ENCODE assay signal across 1 cellular context in genomic region chr1:161079436-161080110, GRCh38.
TF ChIP-seq lines count a peak whose summit lies in the region.

No MANE protein-coding gene starts in this region.

TF ChIP-seq in K562, 482 proteins besides CTCF, POLR2A, EP300 and RAD21:
- no peak for TF ChIP-seq MAZ (CRISPR knock-in tag; conservative IDR thresholded peaks at IDR 0.05 in 1 of 2, IDR thresholded peaks at IDR 0.05 in 1 of 2)
- TF ChIP-seq, protein P1, sequence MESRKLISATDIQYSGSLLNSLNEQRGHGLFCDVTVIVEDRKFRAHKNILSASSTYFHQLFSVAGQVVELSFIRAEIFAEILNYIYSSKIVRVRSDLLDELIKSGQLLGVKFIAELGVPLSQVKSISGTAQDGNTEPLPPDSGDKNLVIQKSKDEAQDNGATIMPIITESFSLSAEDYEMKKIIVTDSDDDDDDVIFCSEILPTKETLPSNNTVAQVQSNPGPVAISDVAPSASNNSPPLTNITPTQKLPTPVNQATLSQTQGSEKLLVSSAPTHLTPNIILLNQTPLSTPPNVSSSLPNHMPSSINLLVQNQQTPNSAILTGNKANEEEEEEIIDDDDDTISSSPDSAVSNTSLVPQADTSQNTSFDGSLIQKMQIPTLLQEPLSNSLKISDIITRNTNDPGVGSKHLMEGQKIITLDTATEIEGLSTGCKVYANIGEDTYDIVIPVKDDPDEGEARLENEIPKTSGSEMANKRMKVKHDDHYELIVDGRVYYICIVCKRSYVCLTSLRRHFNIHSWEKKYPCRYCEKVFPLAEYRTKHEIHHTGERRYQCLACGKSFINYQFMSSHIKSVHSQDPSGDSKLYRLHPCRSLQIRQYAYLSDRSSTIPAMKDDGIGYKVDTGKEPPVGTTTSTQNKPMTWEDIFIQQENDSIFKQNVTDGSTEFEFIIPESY (CRISPR knock-in tag; IDR thresholded peaks at IDR 0.05), result peak; percentile 65
